In the genomic region with DNA sequence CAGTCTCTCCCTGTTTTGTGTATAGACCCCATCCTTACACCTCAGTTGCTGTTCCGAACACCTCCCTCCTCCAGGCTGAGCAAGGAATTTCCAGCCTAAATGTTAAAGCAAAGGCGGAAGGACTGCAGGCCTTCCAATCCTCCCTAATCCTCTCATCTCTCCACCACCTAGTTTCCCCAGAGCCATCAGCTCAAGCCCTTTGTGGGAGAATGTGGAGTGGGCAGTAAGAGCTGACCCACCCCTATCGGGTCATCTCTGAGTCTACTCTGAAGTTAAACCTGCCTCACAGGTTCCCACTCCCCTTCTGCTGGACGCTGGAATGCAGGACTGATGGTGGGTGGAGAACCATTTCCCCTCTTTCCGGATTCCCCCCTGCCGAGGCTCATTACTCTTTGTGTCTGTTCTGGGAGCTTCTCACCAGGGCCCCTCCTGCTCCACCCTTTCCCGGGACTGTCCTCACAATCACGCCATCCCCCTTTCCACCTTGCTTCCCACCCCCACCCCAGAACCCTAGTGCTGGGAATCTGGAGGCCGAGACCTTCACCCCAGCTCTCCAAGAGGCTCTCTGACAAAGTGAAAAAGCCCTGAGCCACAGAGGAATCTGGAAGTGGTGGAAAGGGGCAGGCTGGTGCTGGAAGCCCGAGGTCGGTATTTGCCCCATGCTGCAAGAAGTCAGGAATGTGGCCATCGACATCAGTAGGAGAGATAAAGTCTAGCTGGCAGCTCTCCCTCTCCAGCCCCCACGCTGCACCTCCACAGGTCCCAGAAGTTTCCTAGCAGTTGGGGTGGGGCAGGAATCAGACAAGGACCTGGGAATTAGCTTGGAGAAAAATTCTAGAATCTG, we compare ENCODE assay signal across 13 cellular contexts. TPM values are rescaled to one million over a fixed set of nuclear protein-coding genes. Genes with fewer than 3 reads are reported as not detected.
DNase-seq lines count a peak whose midpoint lies in the region; ATAC-seq and TF ChIP-seq lines count a peak whose summit lies in the region.
"Had no signal": no experiment of that assay in that cellular context is flagged by ENCODE, and none has a peak within 500 bp of the region (broad histone marks: within the 10 kb centered on the region; RNA-seq: fewer than 3 reads in every experiment).

No MANE protein-coding gene starts in this region.

- H3K4me1 Mint-ChIP-seq in stimulated activated effector memory CD8-positive, alpha-beta T cell treated with anti-CD3 and anti-CD28 coated beads, Interleukin-12 subunit alpha, Interleukin-12 subunit beta, amount 100 ng/mL, for 72 hours: peaks cover 8% of the 10 kb centered on the region

- H3K27me3 ChIP-seq in adipocyte (replicated peaks; ENCODE audit: control insufficient read depth, insufficient read depth, low read length): peaks cover 47% of the 10 kb centered on the region
- H3K27me3 ChIP-seq in spleen (replicated peaks in 1 of 7): peaks cover 0 to 27% (median 6%) of the 10 kb centered on the region in 7 donors

- TF ChIP-seq POLR2A in spleen (IDR thresholded peaks at IDR 0.05): no peak

- 55 to 73% (median 69%) methylated on average over 13 of the region's 13 CpGs for WGBS in spleen, 5 donors

- CTCF ChIA-PET in HEK293 (lab: Yijun Ruan, JAX): interaction anchor here (0.6 to 5.4 kb wide), 9 partner anchors 19 to 66 kb away, joined by 3 to 32 read pairs (median 6); a partner anchor contains a TSS

- ATAC-seq in stimulated activated effector memory CD8-positive, alpha-beta T cell treated with anti-CD3 and anti-CD28 coated beads, Interleukin-12 subunit alpha, Interleukin-12 subunit beta, amount 100 ng/mL, for 72 hours: no peak
- no peak for ATAC-seq in GM19395 (IDR thresholded peaks at IDR 0.05; ENCODE audit: unreplicated experiment)
- ATAC-seq: activated CD4-positive, CD25-positive, alpha-beta regulatory T cell treated with anti-CD3 and anti-CD28 coated beads, Interleukin-2, amount 50 U/mL, for 24 hours; activated naive CD8-positive, alpha-beta T cell treated with anti-CD3 and anti-CD28 coated beads, Interleukin-2, amount 50 U/mL, for 24 hours had no signal

- H3K9me3 Mint-ChIP-seq in stimulated activated effector memory CD8-positive, alpha-beta T cell treated with anti-CD3 and anti-CD28 coated beads, Interleukin-12 subunit alpha, Interleukin-12 subunit beta, amount 100 ng/mL, for 72 hours: no peaks in the 10 kb centered on the region
- H3K9me3 Mint-ChIP-seq: activated naive CD8-positive, alpha-beta T cell treated with anti-CD3 and anti-CD28 coated beads, Interleukin-2, amount 50 U/mL, for 24 hours had no signal

- peak overlapping the region; percentile 0; the same call in 1 of the 2 replicates for H3K4me3 ChIP-seq in HEK293 (ENCODE audit: low read depth, low read length)
- no peak overlapping the region for H3K4me3 ChIP-seq in adipocyte (ENCODE audit: low read length)
- H3K4me3 ChIP-seq in iPS-18c (ENCODE audit: insufficient read depth, low read depth, low read length): peak overlapping the region; percentile 0; the same call in 1 of the 2 replicates
- no peak overlapping the region for H3K4me3 ChIP-seq in spleen
- H3K4me3 ChIP-seq: thoracic aorta had no signal

- POLR2A ChIA-PET in HEK293 (lab: Yijun Ruan, JAX): interaction anchor here (0.6 to 7.7 kb wide), 15 partner anchors 11 to 102 kb away, joined by 3 to 202 read pairs (median 4); a partner anchor contains a TSS

- H3K27ac ChIP-seq in HEK293 (ENCODE audit: extremely low read depth, low read depth, low read length) (no peak overlapping the region), spleen (peak overlapping the region in 4 of 8 donors; percentile 14 to 51 (median 42))
- H3K27ac ChIP-seq: thoracic aorta had no signal

- peaks cover 7% of the 10 kb centered on the region; the same call in 1 of the 2 replicates for H3K4me1 ChIP-seq in HEK293 (ENCODE audit: control insufficient read depth, insufficient read depth, low read length)
- H3K4me1 ChIP-seq in adipocyte (ENCODE audit: control insufficient read depth, insufficient read depth, low read length): peaks cover 14% of the 10 kb centered on the region
- peaks cover 0 to 32% (median 9%) of the 10 kb centered on the region in 6 donors for H3K4me1 ChIP-seq in spleen

- H3K9ac ChIP-seq in adipocyte (ENCODE audit: low read length): no peak overlapping the region

- TF ChIP-seq CTCF in HEK293 (tag by site-specific recombination; IDR thresholded peaks at IDR 0.05): no peak
- no peak for TF ChIP-seq CTCF in spleen (IDR thresholded peaks at IDR 0.05 in 8 of 11, conservative IDR thresholded peaks at IDR 0.05 in 3 of 11)

- peak overlapping the region; percentile 43 for H3K27ac Mint-ChIP-seq in stimulated activated effector memory CD8-positive, alpha-beta T cell treated with anti-CD3 and anti-CD28 coated beads, Interleukin-12 subunit alpha, Interleukin-12 subunit beta, amount 100 ng/mL, for 72 hours
- H3K27ac Mint-ChIP-seq: activated naive CD8-positive, alpha-beta T cell treated with anti-CD3 and anti-CD28 coated beads, Interleukin-2, amount 50 U/mL, for 24 hours had no signal

- H3K36me3 ChIP-seq in HEK293 (ENCODE audit: control insufficient read depth in 2 of 2, insufficient read depth in 1 of 2, low read length in 2 of 2) (peaks cover 0 to 6% of the 10 kb centered on the region in 2 experiments; a peak in 1 of 3 replicates), adipocyte (ENCODE audit: control insufficient read depth, insufficient read depth, low read length, severe bottlenecking) (no peaks in the 10 kb centered on the region), spleen (no peaks in the 10 kb centered on the region)
- H3K36me3 ChIP-seq: thoracic aorta had no signal

- no peaks in the 10 kb centered on the region for H3K36me3 Mint-ChIP-seq in stimulated activated effector memory CD8-positive, alpha-beta T cell treated with anti-CD3 and anti-CD28 coated beads, Interleukin-12 subunit alpha, Interleukin-12 subunit beta, amount 100 ng/mL, for 72 hours

- intact Hi-C loops in spleen (cut with DNase I; ENCODE audit: low total_unique reads): no loop called here

- H3K4me3 Mint-ChIP-seq in stimulated activated effector memory CD8-positive, alpha-beta T cell treated with anti-CD3 and anti-CD28 coated beads, Interleukin-12 subunit alpha, Interleukin-12 subunit beta, amount 100 ng/mL, for 72 hours: no peak overlapping the region
- H3K4me3 Mint-ChIP-seq: activated naive CD8-positive, alpha-beta T cell treated with anti-CD3 and anti-CD28 coated beads, Interleukin-2, amount 50 U/mL, for 24 hours had no signal

- no peaks in the 10 kb centered on the region for H3K9me3 ChIP-seq in HEK293 (ENCODE audit: control insufficient read depth, insufficient read depth, low read depth, low read length)
- no peaks in the 10 kb centered on the region for H3K9me3 ChIP-seq in adipocyte (ENCODE audit: control insufficient read depth, low read length)
- H3K9me3 ChIP-seq in iPS-18c (ENCODE audit: control insufficient read depth, insufficient read depth, low read length): no peaks in the 10 kb centered on the region
- no peaks in the 10 kb centered on the region for H3K9me3 ChIP-seq in spleen
- H3K9me3 ChIP-seq: thoracic aorta had no signal

- DNase-seq in adipocyte (ENCODE audit: low read depth) (peak; percentile 63), spleen (no peak), NCI-H1048 (lab: John Stamatoyannopoulos, UW) (no peak), NCI-H2029 (lab: John Stamatoyannopoulos, UW) (no peak)
- DNase-seq in stimulated activated effector memory CD8-positive, alpha-beta T cell treated with anti-CD3 and anti-CD28 coated beads, Interleukin-12 subunit alpha, Interleukin-12 subunit beta, amount 100 ng/mL, for 72 hours (ENCODE audit: low spot score in 2 of 2): no peak
- DNase-seq: activated naive CD8-positive, alpha-beta T cell treated with anti-CD3 and anti-CD28 coated beads, Interleukin-2, amount 50 U/mL, for 24 hours; hippocampal formation; NCI-H524 had no signal

TF ChIP-seq in HEK293, 187 proteins besides CTCF, POLR2A, EP300 and RAD21:
- TF ChIP-seq ZNF600 (tag by site-specific recombination; IDR thresholded peaks at IDR 0.05) (0 out of 2 replicates have a peak, but pooled peaks have one; percentile 21), ZNF341 (tag by site-specific recombination; IDR thresholded peaks at IDR 0.05; ENCODE audit: low read depth) (peak; percentile 95), ZBTB48 (tag by site-specific recombination; IDR thresholded peaks at IDR 0.05) (no peak), ZNF174 (tag by site-specific recombination; IDR thresholded peaks at IDR 0.05) (no peak), GLIS1 (tag by site-specific recombination; IDR thresholded peaks at IDR 0.05) (peak; percentile 69), ZBTB20 (tag by site-specific recombination; IDR thresholded peaks at IDR 0.05) (peak; percentile 36), SCRT2 (tag by site-specific recombination; IDR thresholded peaks at IDR 0.05) (no peak), SP7 (tag by site-specific recombination; IDR thresholded peaks at IDR 0.05) (no peak), ZNF677 (tag by site-specific recombination; IDR thresholded peaks at IDR 0.05) (no peak), ZFHX2 (tag by site-specific recombination; conservative IDR thresholded peaks at IDR 0.05) (peak; percentile 73), MZF1 (tag by site-specific recombination; IDR thresholded peaks at IDR 0.05; ENCODE audit: borderline replicate concordance) (peak; percentile 51; the same call in 1 of the 2 replicates), EGR2 (tag by site-specific recombination; IDR thresholded peaks at IDR 0.05; ENCODE audit: low read depth) (peak; percentile 70), ZIC2 (tag by site-specific recombination; IDR thresholded peaks at IDR 0.05) (peak; percentile 38; the same call in 1 of the 2 replicates)
- TF ChIP-seq, protein P1, sequence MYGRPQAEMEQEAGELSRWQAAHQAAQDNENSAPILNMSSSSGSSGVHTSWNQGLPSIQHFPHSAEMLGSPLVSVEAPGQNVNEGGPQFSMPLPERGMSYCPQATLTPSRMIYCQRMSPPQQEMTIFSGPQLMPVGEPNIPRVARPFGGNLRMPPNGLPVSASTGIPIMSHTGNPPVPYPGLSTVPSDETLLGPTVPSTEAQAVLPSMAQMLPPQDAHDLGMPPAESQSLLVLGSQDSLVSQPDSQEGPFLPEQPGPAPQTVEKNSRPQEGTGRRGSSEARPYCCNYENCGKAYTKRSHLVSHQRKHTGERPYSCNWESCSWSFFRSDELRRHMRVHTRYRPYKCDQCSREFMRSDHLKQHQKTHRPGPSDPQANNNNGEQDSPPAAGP (tag by site-specific recombination; IDR thresholded peaks at IDR 0.05): peak; percentile 65; the same call in 1 of the 2 replicates

RNA-seq across cellular contexts. Expression of a gene that starts 3.3 kb away (rescaled TPM):
- total RNA-seq in spleen: 10 to 100 TPM; 23.3 to 57.2 (median 26.0) TPM
- polyA plus RNA-seq in spleen: 10 to 100 TPM; 16.8 to 23.0 (median 18.4) TPM

RNA-seq across cellular contexts. Expression of a gene that starts 40.7 kb away (rescaled TPM):
- total RNA-seq in spleen: 10 to 100 TPM in 6 of 7 donors, 1 to 10 TPM in 1; 10.0 to 23.1 (median 18.6) TPM
- polyA plus RNA-seq in spleen: 10 to 100 TPM; 16.3 to 21.8 (median 19.3) TPM

Comparison
In these comparisons a context has a peak if more than half of its experiments do, and no peak if none do; other contexts are left out.
1. H3K4me3 ChIP-seq: peak in HEK293 (single experiment) and iPS-18c (single experiment); none in adipocyte (single experiment) and spleen (0 of 8).